2 cellular contexts compared by ENCODE assay signal in the genomic region with DNA sequence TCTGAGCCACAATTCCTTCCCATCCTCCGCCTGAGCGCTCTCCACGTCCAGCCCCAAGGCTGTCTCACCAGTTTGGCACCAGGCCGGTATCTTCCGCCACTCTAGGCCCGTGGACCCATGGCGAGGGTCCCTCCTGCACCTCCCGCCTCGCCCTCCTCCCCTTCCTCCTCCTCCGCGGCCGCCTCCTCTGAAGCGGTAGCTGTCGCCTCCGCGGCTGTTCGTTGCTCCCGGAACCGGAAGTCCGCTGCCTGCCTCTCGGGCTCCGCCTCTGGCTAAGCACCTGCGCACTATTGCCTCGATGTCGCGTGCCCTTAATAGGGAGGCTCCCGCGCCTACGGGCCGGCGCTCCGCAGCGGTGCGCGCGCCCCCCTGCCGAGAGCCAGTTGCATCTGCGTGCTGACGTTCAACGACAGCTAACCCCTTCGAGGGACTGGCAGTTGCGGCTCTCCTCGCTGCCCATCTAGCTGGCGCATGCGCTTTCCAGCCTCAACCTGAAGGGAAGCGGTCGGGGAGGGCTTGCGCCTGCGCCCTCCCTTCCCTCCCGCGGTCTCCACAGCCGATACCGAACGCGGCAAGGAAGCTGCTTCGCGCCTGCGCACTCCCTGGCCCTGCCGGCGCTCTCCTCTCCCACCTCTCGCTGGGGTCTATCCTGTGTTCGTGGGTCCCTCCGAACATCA.
TF ChIP-seq lines count a peak whose summit lies in the region.

A gene with protein sequence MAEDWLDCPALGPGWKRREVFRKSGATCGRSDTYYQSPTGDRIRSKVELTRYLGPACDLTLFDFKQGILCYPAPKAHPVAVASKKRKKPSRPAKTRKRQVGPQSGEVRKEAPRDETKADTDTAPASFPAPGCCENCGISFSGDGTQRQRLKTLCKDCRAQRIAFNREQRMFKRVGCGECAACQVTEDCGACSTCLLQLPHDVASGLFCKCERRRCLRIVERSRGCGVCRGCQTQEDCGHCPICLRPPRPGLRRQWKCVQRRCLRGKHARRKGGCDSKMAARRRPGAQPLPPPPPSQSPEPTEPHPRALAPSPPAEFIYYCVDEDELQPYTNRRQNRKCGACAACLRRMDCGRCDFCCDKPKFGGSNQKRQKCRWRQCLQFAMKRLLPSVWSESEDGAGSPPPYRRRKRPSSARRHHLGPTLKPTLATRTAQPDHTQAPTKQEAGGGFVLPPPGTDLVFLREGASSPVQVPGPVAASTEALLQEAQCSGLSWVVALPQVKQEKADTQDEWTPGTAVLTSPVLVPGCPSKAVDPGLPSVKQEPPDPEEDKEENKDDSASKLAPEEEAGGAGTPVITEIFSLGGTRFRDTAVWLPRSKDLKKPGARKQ (minus strand): TSS at position 229 of the 677 bp plus-strand sequence. CDS start 1,531 bp downstream, outside the sequence.

TF ChIP-seq in IMR-90, 13 proteins besides CTCF, POLR2A, EP300 and RAD21:
- TF ChIP-seq CHD1 (IDR thresholded peaks at IDR 0.05; ENCODE audit: low read depth, low read length) = no peak
- TF ChIP-seq, protein P1, sequence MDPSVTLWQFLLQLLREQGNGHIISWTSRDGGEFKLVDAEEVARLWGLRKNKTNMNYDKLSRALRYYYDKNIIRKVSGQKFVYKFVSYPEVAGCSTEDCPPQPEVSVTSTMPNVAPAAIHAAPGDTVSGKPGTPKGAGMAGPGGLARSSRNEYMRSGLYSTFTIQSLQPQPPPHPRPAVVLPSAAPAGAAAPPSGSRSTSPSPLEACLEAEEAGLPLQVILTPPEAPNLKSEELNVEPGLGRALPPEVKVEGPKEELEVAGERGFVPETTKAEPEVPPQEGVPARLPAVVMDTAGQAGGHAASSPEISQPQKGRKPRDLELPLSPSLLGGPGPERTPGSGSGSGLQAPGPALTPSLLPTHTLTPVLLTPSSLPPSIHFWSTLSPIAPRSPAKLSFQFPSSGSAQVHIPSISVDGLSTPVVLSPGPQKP (IDR thresholded peaks at IDR 0.05; ENCODE audit: borderline replicate concordance, low read depth, low read length) = no peak
- TF ChIP-seq MXI1 (IDR thresholded peaks at IDR 0.05; ENCODE audit: borderline replicate concordance, low read depth, low read length) = peak; percentile 60; the same call in 1 of the 2 replicates
- TF ChIP-seq FOS (IDR thresholded peaks at IDR 0.05; ENCODE audit: low read depth, low read length) = no peak
- TF ChIP-seq NFE2L2 (IDR thresholded peaks at IDR 0.05; ENCODE audit: low read depth, low read length) = no peak
- TF ChIP-seq SMC3 (IDR thresholded peaks at IDR 0.05; ENCODE audit: low read depth, low read length) = no peak
- peak; percentile 53 for TF ChIP-seq CEBPB (IDR thresholded peaks at IDR 0.05; ENCODE audit: low read depth, low read length)
- TF ChIP-seq BHLHE40 (IDR thresholded peaks at IDR 0.05; ENCODE audit: low read depth, low read length) = peak; percentile 97
- peak; percentile 58; the same call in 1 of the 2 replicates for TF ChIP-seq MAZ (IDR thresholded peaks at IDR 0.05; ENCODE audit: borderline replicate concordance, low read depth, low read length)
- TF ChIP-seq RFX5 (IDR thresholded peaks at IDR 0.05; ENCODE audit: low read depth, low read length) = no peak
- TF ChIP-seq RCOR1 (IDR thresholded peaks at IDR 0.05; ENCODE audit: insufficient replicate concordance, low read length) = peak; percentile 86
- TF ChIP-seq, protein P2, sequence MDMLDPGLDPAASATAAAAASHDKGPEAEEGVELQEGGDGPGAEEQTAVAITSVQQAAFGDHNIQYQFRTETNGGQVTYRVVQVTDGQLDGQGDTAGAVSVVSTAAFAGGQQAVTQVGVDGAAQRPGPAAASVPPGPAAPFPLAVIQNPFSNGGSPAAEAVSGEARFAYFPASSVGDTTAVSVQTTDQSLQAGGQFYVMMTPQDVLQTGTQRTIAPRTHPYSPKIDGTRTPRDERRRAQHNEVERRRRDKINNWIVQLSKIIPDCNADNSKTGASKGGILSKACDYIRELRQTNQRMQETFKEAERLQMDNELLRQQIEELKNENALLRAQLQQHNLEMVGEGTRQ (IDR thresholded peaks at IDR 0.05; ENCODE audit: low read depth, low read length) = peak; percentile 33; the same call in 1 of the 2 replicates

TF ChIP-seq in endothelial cell of umbilical vein, 7 proteins besides CTCF, POLR2A, EP300 and RAD21:
- TF ChIP-seq JUN (IDR thresholded peaks at IDR 0.05; ENCODE audit: borderline replicate concordance, insufficient read depth, insufficient read length, low read depth) = no peak
- TF ChIP-seq MYC (IDR thresholded peaks at IDR 0.05; ENCODE audit: low read depth, low read length) = no peak
- peak; percentile 56 for TF ChIP-seq POLR2AphosphoS5 (IDR thresholded peaks at IDR 0.05; ENCODE audit: insufficient read depth, low read depth, low read length)
- TF ChIP-seq MAX (IDR thresholded peaks at IDR 0.05; ENCODE audit: insufficient read depth, insufficient read length) = peak; percentile 44
- TF ChIP-seq FOS (IDR thresholded peaks at IDR 0.05; ENCODE audit: borderline replicate concordance, insufficient read depth, low read length) = no peak
- TF ChIP-seq GATA2 (IDR thresholded peaks at IDR 0.05; ENCODE audit: insufficient read depth, insufficient read length, low read depth, low read length) = no peak
